In the genomic region with DNA sequence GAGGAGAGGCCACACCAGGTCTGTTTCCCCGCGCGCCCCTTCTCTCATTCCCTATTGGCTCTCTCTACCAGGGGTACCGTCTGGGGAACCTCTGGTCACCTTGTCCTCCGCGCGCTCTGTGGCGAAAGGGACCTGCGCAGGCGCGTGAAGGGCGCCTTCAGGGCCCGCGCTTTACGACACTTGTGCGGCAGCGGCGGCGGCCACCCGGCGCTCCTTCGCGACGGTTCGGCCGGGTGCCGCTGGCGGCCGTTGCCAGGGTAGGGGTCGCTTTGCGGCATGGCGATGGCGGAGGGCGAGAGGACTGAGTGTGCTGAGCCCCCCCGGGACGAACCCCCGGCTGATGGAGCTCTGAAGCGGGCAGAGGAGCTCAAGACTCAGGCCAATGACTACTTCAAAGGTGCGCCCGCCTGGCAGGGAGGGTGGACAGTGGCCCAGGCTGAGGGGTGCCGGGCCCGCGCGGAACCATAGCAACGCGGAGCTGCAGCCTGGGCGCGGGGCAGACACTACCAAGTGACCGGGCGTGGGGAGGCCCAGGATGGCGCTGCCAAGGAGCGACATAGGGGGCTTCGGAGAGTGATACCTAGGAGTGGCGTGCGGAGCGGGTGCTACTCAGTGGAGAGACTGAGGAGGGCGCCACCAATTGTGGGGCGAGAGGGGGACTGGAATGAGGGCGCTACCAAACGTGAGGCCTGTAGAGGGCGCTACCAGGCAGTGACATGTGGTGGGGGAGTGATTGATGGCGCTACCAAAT, we compare ENCODE assay signal across 8 cellular contexts. TPM values are rescaled to one million over a fixed set of nuclear protein-coding genes. Genes with fewer than 3 reads are reported as not detected.
DNase-seq lines count a peak whose midpoint lies in the region; ATAC-seq and TF ChIP-seq lines count a peak whose summit lies in the region.

A gene with protein sequence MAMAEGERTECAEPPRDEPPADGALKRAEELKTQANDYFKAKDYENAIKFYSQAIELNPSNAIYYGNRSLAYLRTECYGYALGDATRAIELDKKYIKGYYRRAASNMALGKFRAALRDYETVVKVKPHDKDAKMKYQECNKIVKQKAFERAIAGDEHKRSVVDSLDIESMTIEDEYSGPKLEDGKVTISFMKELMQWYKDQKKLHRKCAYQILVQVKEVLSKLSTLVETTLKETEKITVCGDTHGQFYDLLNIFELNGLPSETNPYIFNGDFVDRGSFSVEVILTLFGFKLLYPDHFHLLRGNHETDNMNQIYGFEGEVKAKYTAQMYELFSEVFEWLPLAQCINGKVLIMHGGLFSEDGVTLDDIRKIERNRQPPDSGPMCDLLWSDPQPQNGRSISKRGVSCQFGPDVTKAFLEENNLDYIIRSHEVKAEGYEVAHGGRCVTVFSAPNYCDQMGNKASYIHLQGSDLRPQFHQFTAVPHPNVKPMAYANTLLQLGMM (plus strand): TSS at position 267 of the 751 bp plus-strand sequence. CDS start 10 bp downstream, at position 277.

- peaks cover 37% of the 10 kb centered on the region for H3K4me1 ChIP-seq in effector memory CD4-positive, alpha-beta T cell (ENCODE audit: control insufficient read depth, insufficient read depth, low read length, poor library complexity, severe bottlenecking)

- intact Hi-C loops in CD4-positive, alpha-beta T cell (cut with DNase I, micrococcal nuclease): loop anchor here (5.0 to 10.0 kb wide), 2 partner anchors 422 to 630 kb away; no protein-coding TSS in a partner anchor

- H3K4me3 Mint-ChIP-seq in CD4-positive, alpha-beta T cell: peak within 1 kb of the TSS; percentile 98

- H3K27ac ChIP-seq in CD4-positive, alpha-beta T cell (ENCODE audit: low read depth, low read length): peak within 1 kb of the TSS; percentile 80
- peak within 1 kb of the TSS; percentile 71 for H3K27ac ChIP-seq in effector memory CD4-positive, alpha-beta T cell (ENCODE audit: insufficient read depth, low read length, poor library complexity, severe bottlenecking)

- CTCF ChIA-PET in CD4-positive, alpha-beta T cell (lab: Charles Lee): interaction anchor here (1.0 to 1.2 kb wide), 3 partner anchors 17 to 1002 kb away, joined by 3 to 5 read pairs (median 4); no protein-coding TSS in a partner anchor
- CTCF ChIA-PET in activated CD8-positive, alpha-beta memory T cell treated with anti-CD3 and anti-CD28 coated beads for 36 hours (lab: Charles Lee): interaction anchor here (0.5 to 2.2 kb wide), 18 partner anchors 13 to 1206 kb away, joined by 3 to 9 read pairs (median 3); a partner anchor contains a TSS

- DNase-seq in CD4-positive, alpha-beta T cell: peak; percentile 67 to 83 (median 78)
- DNase-seq in HT-29 (ENCODE audit: low spot score) (peak; percentile 98), NOMO-1 (lab: John Stamatoyannopoulos, UW; ENCODE audit: unreplicated experiment in 2 of 2) (peak; percentile 90 to 96), medulla oblongata (ENCODE audit: extremely low spot score) (peak; percentile 88)
- peak; percentile 66 to 77 (median 72) for DNase-seq in effector memory CD4-positive, alpha-beta T cell
- DNase-seq in stimulated activated CD8-positive, alpha-beta memory T cell treated with anti-CD3 and anti-CD28 coated beads, Interleukin-12 subunit alpha, Interleukin-12 subunit beta, amount 100 ng/mL, for 1 hour (ENCODE audit: low read depth): peak; percentile 67

- peak within 1 kb of the TSS; percentile 85 for H3K4me3 ChIP-seq in effector memory CD4-positive, alpha-beta T cell (ENCODE audit: insufficient read depth, low read depth, low read length, poor library complexity, severe bottlenecking)

- ATAC-seq in CD4-positive, alpha-beta T cell (ENCODE audit: poor library complexity): peak; percentile 84
- peak; percentile 49 for ATAC-seq in GM19452 (IDR thresholded peaks at IDR 0.05; ENCODE audit: unreplicated experiment)

- peaks cover 58% of the 10 kb centered on the region for H3K4me1 Mint-ChIP-seq in CD4-positive, alpha-beta T cell (ENCODE audit: low read depth)

- H3K9me3 ChIP-seq in CD4-positive, alpha-beta T cell (ENCODE audit: control insufficient read depth, low read length): no peaks in the 10 kb centered on the region
- H3K9me3 ChIP-seq in effector memory CD4-positive, alpha-beta T cell (ENCODE audit: control insufficient read depth, low read length): no peaks in the 10 kb centered on the region

- no peaks in the 10 kb centered on the region for H3K9me3 Mint-ChIP-seq in CD4-positive, alpha-beta T cell

- TF ChIP-seq CTCF in CD4-positive, alpha-beta T cell (IDR thresholded peaks at IDR 0.05): peak; percentile 10

- no peaks in the 10 kb centered on the region for H3K27me3 ChIP-seq in CD4-positive, alpha-beta T cell (ENCODE audit: control insufficient read depth, insufficient read depth, low read length)
- no peaks in the 10 kb centered on the region for H3K27me3 ChIP-seq in effector memory CD4-positive, alpha-beta T cell (replicated peaks; ENCODE audit: control insufficient read depth, insufficient read depth, low read length, poor library complexity, severe bottlenecking)

- POLR2A ChIA-PET in CD4-positive, alpha-beta T cell (lab: Charles Lee): interaction anchor here (1.1 kb wide), 2 partner anchors 15 to 176 kb away, joined by 3 read pairs; no protein-coding TSS in a partner anchor
- POLR2A ChIA-PET in activated CD8-positive, alpha-beta memory T cell treated with anti-CD3 and anti-CD28 coated beads for 36 hours (lab: Charles Lee): no interaction called here

- no peaks in the 10 kb centered on the region for H3K27me3 Mint-ChIP-seq in CD4-positive, alpha-beta T cell

- peak within 1 kb of the TSS; percentile 91 for H3K27ac Mint-ChIP-seq in CD4-positive, alpha-beta T cell

- H3K36me3 Mint-ChIP-seq in CD4-positive, alpha-beta T cell (ENCODE audit: low read depth): peaks cover 13% of the 10 kb centered on the region

- H3K36me3 ChIP-seq in effector memory CD4-positive, alpha-beta T cell (ENCODE audit: control insufficient read depth, insufficient read depth, low read length): no peaks in the 10 kb centered on the region

RNA-seq across cellular contexts. Expression of the gene that starts here (rescaled TPM):
- 10 to 100 TPM; 18.9 to 20.2 TPM for total RNA-seq in CD4-positive, alpha-beta T cell
- 221 and 224 TPM in 2 replicates for total RNA-seq in HT-29 (2014; rRNA removed; shearing (Covaris generic))
- total RNA-seq in activated CD8-positive, alpha-beta memory T cell treated with anti-CD3 and anti-CD28 coated beads for 36 hours: 100 to 1,000 TPM; 135 to 136 TPM

Comparison
In these comparisons a context has a peak if more than half of its experiments do, and no peak if none do; other contexts are left out.
1. Peak in every context shown above with its lines: DNase-seq, ATAC-seq, H3K4me3 ChIP-seq and H3K27ac ChIP-seq.
2. RNA of the gene that starts here (total RNA-seq): 221 to 224 TPM in HT-29 and 135 to 136 TPM in activated CD8-positive, alpha-beta memory T cell treated with anti-CD3 and anti-CD28 coated beads for 36 hours; 18.9 to 20.2 TPM in CD4-positive, alpha-beta T cell; every median in the first group is over 4 times any median in the second.